Comparison of ENCODE assay signal across 1 cellular context in the genomic region with DNA sequence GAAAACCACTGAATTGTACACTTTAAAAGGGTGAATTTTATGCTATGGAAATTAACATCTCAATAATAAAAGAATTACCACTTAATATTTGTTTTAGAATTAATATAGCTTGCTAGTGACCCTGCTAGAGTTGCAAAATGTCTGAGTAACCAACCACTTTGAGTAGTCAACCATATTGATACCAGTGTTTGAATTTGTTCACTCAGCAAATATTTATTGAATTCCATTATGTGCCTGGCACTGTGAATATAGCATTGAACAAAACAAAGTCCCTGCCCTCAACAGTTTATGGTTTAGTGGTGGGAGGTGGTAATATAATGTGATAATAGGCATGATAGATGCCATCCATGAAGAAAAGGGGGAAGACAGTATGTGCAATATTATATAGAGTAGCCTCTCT.
TF ChIP-seq lines count a peak whose summit lies in the region.

No MANE protein-coding gene starts in this region.

TF ChIP-seq in HepG2, 621 proteins besides CTCF, POLR2A, EP300 and RAD21 (continued from another document):
- TF ChIP-seq PRDM10 (CRISPR knock-in tag; IDR thresholded peaks at IDR 0.05; ENCODE audit: low read depth) (no peak), MAFK (conservative IDR thresholded peaks at IDR 0.05 in 1 of 2, IDR thresholded peaks at IDR 0.05 in 1 of 2; ENCODE audit: low read length in 2 of 2) (peak; percentile 90 to 93), HDAC6 (IDR thresholded peaks at IDR 0.05; ENCODE audit: low read depth, low read length) (no peak)
